Comparison of ENCODE assay signal across 23 cellular contexts in the genomic region with DNA sequence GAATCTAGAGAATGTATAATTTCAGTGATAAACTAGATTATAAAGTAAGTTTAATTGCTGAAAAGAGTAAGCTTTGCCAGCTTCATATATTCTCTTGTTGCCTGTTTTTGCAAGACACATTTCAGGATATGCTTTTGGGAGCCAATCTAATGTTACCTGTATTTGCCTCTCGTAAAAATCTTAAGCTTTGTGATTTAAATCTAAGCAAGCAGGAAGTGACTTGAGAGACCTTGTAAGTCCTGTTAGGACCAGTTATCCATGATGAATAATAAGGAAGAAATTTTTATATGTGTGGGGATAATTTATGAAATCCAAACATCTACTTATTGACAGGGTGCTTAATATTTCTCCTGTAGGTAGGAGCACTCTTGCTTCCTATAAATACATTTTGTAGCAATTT.
DNase-seq lines count a peak whose midpoint lies in the region; ATAC-seq, FAIRE-seq and TF ChIP-seq lines count a peak whose summit lies in the region.
"Had no signal": no experiment of that assay in that cellular context is flagged by ENCODE, and none has a peak within 500 bp of the region (broad histone marks: within the 10 kb centered on the region; RNA-seq: fewer than 3 reads in every experiment).

No MANE protein-coding gene starts in this region.

- TF ChIP-seq CTCF in C4-2B (conservative IDR thresholded peaks at IDR 0.05) (no peak), bronchial epithelial cell (IDR thresholded peaks at IDR 0.05; ENCODE audit: insufficient read depth, low read length, severe bottlenecking) (no peak), foreskin fibroblast (IDR thresholded peaks at IDR 0.05; ENCODE audit: low read depth, low read length) (no peak), ovary (IDR thresholded peaks at IDR 0.05) (no peak)

- peak overlapping the region; percentile 76 for H3K27ac Mint-ChIP-seq in memory B cell
- no peak overlapping the region for H3K27ac Mint-ChIP-seq in immature natural killer cell
- H3K27ac Mint-ChIP-seq: CD4-positive, alpha-beta T cell had no signal

- H3K4me3 Mint-ChIP-seq in memory B cell: no peak overlapping the region
- peak overlapping the region in 2 of 5 donors; percentile 10 for H3K4me3 Mint-ChIP-seq in immature natural killer cell
- H3K4me3 Mint-ChIP-seq: CD4-positive, alpha-beta T cell had no signal

- no peak for TF ChIP-seq EP300 in ovary (IDR thresholded peaks at IDR 0.05)

- H3K27me3 Mint-ChIP-seq in memory B cell (no peaks in the 10 kb centered on the region), immature natural killer cell (ENCODE audit: low read depth in 3 of 3) (peaks cover 0 to 5% (median 0%) of the 10 kb centered on the region in 3 donors)
- H3K27me3 Mint-ChIP-seq: CD4-positive, alpha-beta T cell had no signal

- ATAC-seq in memory B cell (ENCODE audit: low read depth): no peak
- ATAC-seq: HepG2, K562, Right ventricle myocardium inferior had no signal

- H3K36me3 Mint-ChIP-seq in memory B cell (peaks cover 6% of the 10 kb centered on the region), immature natural killer cell (no peaks in the 10 kb centered on the region)

- FAIRE-seq in bronchial epithelial cell (lab: Jason Lieb, UNC): no peak
- FAIRE-seq: GM19239, H54, HepG2, K562 had no signal

- H3K27ac ChIP-seq in C4-2B (peak overlapping the region; percentile 100), ovary (no peak overlapping the region)
- H3K27ac ChIP-seq: Peyer's patch had no signal

- intact Hi-C loops in ovary (cut with DNase I): no loop called here

- H3K36me3 ChIP-seq in bronchial epithelial cell (ENCODE audit: control insufficient read depth, insufficient read depth, low read length): no peaks in the 10 kb centered on the region
- no peaks in the 10 kb centered on the region for H3K36me3 ChIP-seq in ovary
- H3K36me3 ChIP-seq: BE2C, Peyer's patch had no signal

- H3K9me3 Mint-ChIP-seq in memory B cell (no peaks in the 10 kb centered on the region), immature natural killer cell (no peaks in the 10 kb centered on the region)
- H3K9me3 Mint-ChIP-seq: CD4-positive, alpha-beta T cell had no signal

- 91 to 96% (median 93%) methylated on average over 1 of the region's 1 CpG for WGBS in ovary, 3 donors

- H3K4me1 Mint-ChIP-seq in memory B cell (peaks cover 23% of the 10 kb centered on the region), immature natural killer cell (peaks cover 68 to 82% of the 10 kb centered on the region in 2 donors)

- H3K27me3 ChIP-seq in bronchial epithelial cell (ENCODE audit: control insufficient read depth, insufficient read depth, low read length) (no peaks in the 10 kb centered on the region), ovary (no peaks in the 10 kb centered on the region)
- H3K27me3 ChIP-seq: BE2C, Peyer's patch had no signal

- DNase-seq in HT-29 (ENCODE audit: low spot score): peak; percentile 46
- DNase-seq in bronchial epithelial cell (ENCODE audit: low read depth): peak; percentile 78
- DNase-seq in memory B cell (ENCODE audit: low spot score in 2 of 2): no peak
- DNase-seq in foreskin fibroblast: no peak
- DNase-seq in ovary: no peak
- no peak for DNase-seq in immature natural killer cell
- DNase-seq: BE2C; CD4-positive, alpha-beta T cell; COR-L47; DMS79; NCI-H1105; NCI-H146; NCI-H2029; NCI-H2227 treated with DMSO at 0.1 percent for 48 hours; NCI-H510A; NCI-H748 treated with DMSO at 0.1 percent for 48 hours; Peyer's patch had no signal

- H3K9me3 ChIP-seq in ovary: no peaks in the 10 kb centered on the region
- H3K9me3 ChIP-seq: BE2C, Peyer's patch had no signal

- TF ChIP-seq POLR2A in ovary (IDR thresholded peaks at IDR 0.05): no peak

- H3K4me1 ChIP-seq in ovary (ENCODE audit: insufficient read depth): peaks cover 3% of the 10 kb centered on the region
- H3K4me1 ChIP-seq: Peyer's patch had no signal

- H3K4me3 ChIP-seq in bronchial epithelial cell (ENCODE audit: low read depth, low read length) (no peak overlapping the region), foreskin fibroblast (ENCODE audit: low read depth in 1 of 2, low read length in 2 of 2) (no peak overlapping the region), ovary (no peak overlapping the region)
- H3K4me3 ChIP-seq: K562, Peyer's patch had no signal

Comparison
In these comparisons a context has a peak if more than half of its experiments do, and no peak if none do; other contexts are left out.
1. DNase-seq: peak in HT-29 (single experiment) and bronchial epithelial cell (single experiment); none in memory B cell (0 of 2), foreskin fibroblast (0 of 2), ovary (0 of 5) and immature natural killer cell (0 of 3).